In the genomic region with DNA sequence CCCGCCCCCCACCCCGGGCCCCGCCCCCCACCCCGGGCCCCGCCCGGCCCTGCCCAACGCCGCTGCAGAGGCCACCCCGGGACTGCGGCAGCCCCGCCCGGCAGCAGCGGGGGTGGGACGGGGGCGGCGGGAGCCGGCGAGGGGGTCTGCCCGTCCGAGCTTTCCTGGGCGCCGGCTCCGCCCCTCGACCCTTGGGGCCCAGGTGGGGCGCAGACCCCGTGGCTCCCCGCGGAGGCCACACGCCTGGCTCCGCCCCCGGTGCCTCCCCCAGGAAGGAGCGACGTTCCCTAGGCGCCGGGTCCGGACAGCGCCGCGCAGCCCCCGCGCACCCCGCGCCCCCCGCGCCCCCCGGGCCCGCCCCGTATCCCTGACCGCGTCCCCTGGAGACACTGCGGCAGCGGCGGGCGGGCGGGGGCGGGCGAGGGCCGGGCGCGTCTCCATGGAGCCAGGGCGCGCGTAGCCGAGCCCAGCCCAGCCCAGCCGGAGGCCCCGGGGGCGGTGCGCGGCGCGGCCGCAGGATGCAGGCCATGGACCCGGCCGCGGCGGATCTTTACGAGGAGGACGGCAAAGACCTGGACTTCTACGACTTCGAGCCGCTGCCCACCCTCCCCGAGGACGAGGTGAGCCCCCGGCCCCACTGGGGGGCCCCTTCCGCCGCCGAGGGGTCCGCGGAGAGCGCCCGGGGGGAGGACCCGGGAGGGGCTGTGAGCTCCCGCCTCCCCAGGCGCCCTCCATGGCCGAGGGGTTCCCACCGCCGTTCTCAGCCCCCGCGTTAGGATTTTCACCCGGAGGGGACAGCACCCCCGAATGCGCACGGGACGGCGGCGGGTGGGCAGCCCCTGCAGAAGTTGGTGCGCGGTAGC, we compare ENCODE assay signal across 8 cellular contexts. TPM values are rescaled to one million over a fixed set of nuclear protein-coding genes. Genes with fewer than 3 reads are reported as not detected.
DNase-seq lines count a peak whose midpoint lies in the region; ATAC-seq and TF ChIP-seq lines count a peak whose summit lies in the region.

KNDC1 (plus strand) TSS at position 270 of the 863 bp plus-strand sequence; CDS start at position 519, 249 bp downstream.

- H3K27ac Mint-ChIP-seq in naive thymus-derived CD4-positive, alpha-beta T cell, result no peak within 1 kb of the TSS

- H3K27me3 Mint-ChIP-seq in naive thymus-derived CD4-positive, alpha-beta T cell, result peaks cover 13 to 21% (median 16%) of the 10 kb centered on the region in 5 donors

- H3K36me3 ChIP-seq in esophagus muscularis mucosa, result no peaks in the 10 kb centered on the region
- H3K36me3 ChIP-seq in naive thymus-derived CD4-positive, alpha-beta T cell (ENCODE audit: control insufficient read depth in 2 of 3, insufficient read depth in 3 of 3, low read length in 3 of 3), result no peaks in the 10 kb centered on the region

- no peaks in the 10 kb centered on the region for H3K9me3 Mint-ChIP-seq in naive thymus-derived CD4-positive, alpha-beta T cell

- no peak for TF ChIP-seq EP300 in esophagus muscularis mucosa (IDR thresholded peaks at IDR 0.05)

- no peaks in the 10 kb centered on the region for H3K4me1 Mint-ChIP-seq in naive thymus-derived CD4-positive, alpha-beta T cell

- intact Hi-C loops in esophagus muscularis mucosa (cut with DNase I), result no loop called here
- intact Hi-C loops in naive thymus-derived CD4-positive, alpha-beta T cell (cut with micrococcal nuclease), result no loop called here

- POLR2A ChIA-PET in naive thymus-derived CD4-positive, alpha-beta T cell (lab: Charles Lee), result interaction anchor here (0.6 kb wide), 1 partner anchor 121 kb away, joined by 4 read pairs; no protein-coding TSS in a partner anchor

- 0% methylated on average over 13 of the region's 108 CpGs for WGBS in esophagus muscularis mucosa

- TF ChIP-seq CTCF in esophagus muscularis mucosa (IDR thresholded peaks at IDR 0.05), result no peak

- peak; percentile 35 for DNase-seq in G401 (ENCODE audit: low spot score)
- DNase-seq in RPMI7951 (ENCODE audit: low read depth), result peak; percentile 32
- no peak for DNase-seq in esophagus muscularis mucosa (ENCODE audit: extremely low spot score)
- peak in 1 of 9 donors; percentile 33 for DNase-seq in naive thymus-derived CD4-positive, alpha-beta T cell

- no peaks in the 10 kb centered on the region for H3K36me3 Mint-ChIP-seq in naive thymus-derived CD4-positive, alpha-beta T cell

- peak within 1 kb of the TSS in 7 of 10 donors; percentile 19 to 78 (median 42) for H3K4me3 Mint-ChIP-seq in naive thymus-derived CD4-positive, alpha-beta T cell

- H3K27me3 ChIP-seq in esophagus muscularis mucosa, result peaks cover 0 to 69% (median 6%) of the 10 kb centered on the region in 4 donors
- H3K27me3 ChIP-seq in naive thymus-derived CD4-positive, alpha-beta T cell (ENCODE audit: control insufficient read depth in 2 of 2, insufficient read depth in 2 of 2, low read length in 2 of 2), result no peaks in the 10 kb centered on the region

- H3K27ac ChIP-seq in esophagus muscularis mucosa (replicated peaks in 1 of 4), result no peak within 1 kb of the TSS
- no peak within 1 kb of the TSS for H3K27ac ChIP-seq in naive thymus-derived CD4-positive, alpha-beta T cell (ENCODE audit: low read depth, low read length)

- peak within 1 kb of the TSS; percentile 57 to 67 (median 60) for H3K4me3 ChIP-seq in esophagus muscularis mucosa
- no peak within 1 kb of the TSS for H3K4me3 ChIP-seq in naive thymus-derived CD4-positive, alpha-beta T cell (ENCODE audit: low read length)

- H3K4me1 ChIP-seq in esophagus muscularis mucosa, result peaks cover 11 to 35% (median 22%) of the 10 kb centered on the region in 4 donors
- peaks cover 4 to 8% of the 10 kb centered on the region in 2 donors for H3K4me1 ChIP-seq in naive thymus-derived CD4-positive, alpha-beta T cell (ENCODE audit: control insufficient read depth in 2 of 2, insufficient read depth in 2 of 2, low read length in 2 of 2)

- no peak for TF ChIP-seq POLR2A in esophagus muscularis mucosa (IDR thresholded peaks at IDR 0.05; ENCODE audit: low read depth)

- CTCF ChIA-PET in naive thymus-derived CD4-positive, alpha-beta T cell (lab: Charles Lee), result no interaction called here

- no peaks in the 10 kb centered on the region for H3K9me3 ChIP-seq in esophagus muscularis mucosa
- no peaks in the 10 kb centered on the region for H3K9me3 ChIP-seq in naive thymus-derived CD4-positive, alpha-beta T cell (ENCODE audit: control insufficient read depth in 2 of 3, low read length in 3 of 3)

- peak; percentile 72 for ATAC-seq in naive thymus-derived CD4-positive, alpha-beta T cell
- no peak for ATAC-seq in GM18517 (IDR thresholded peaks at IDR 0.05; ENCODE audit: unreplicated experiment)
- no peak for ATAC-seq in GM19452 (IDR thresholded peaks at IDR 0.05; ENCODE audit: unreplicated experiment)
- ATAC-seq in HG02973 (IDR thresholded peaks at IDR 0.05; ENCODE audit: unreplicated experiment), result no peak
- ATAC-seq in HG03097 (IDR thresholded peaks at IDR 0.05; ENCODE audit: low FRiP score, unreplicated experiment), result no peak

- in situ Hi-C loops in G401 (cut with HindIII; ENCODE audit: low sequenced_read_pairs), result loop anchor here (10.0 kb wide), 1 partner anchor 105 kb away; no protein-coding TSS in a partner anchor

RNA-seq across cellular contexts. Expression of gene KNDC1, which starts in this region (rescaled TPM):
- total RNA-seq in G401 (2014; rRNA removed; shearing (Covaris generic)), result 0.47 and 4.0 TPM in 2 replicates
- not detected in 2 replicates for total RNA-seq in RPMI7951 (2014; rRNA removed; shearing (Covaris generic))
- 1 to 10 TPM in 2 of 4 donors, under 1 TPM in 2; 0.42 to 1.7 (median 0.95) TPM for total RNA-seq in esophagus muscularis mucosa
- 1 to 10 TPM in 1 of 5 experiments, under 1 TPM in 3, not detected in 1; 0.05 to 3.6 (median 0.60) TPM for total RNA-seq in naive thymus-derived CD4-positive, alpha-beta T cell
- not detected for polyA plus RNA-seq in naive thymus-derived CD4-positive, alpha-beta T cell

Comparison
In these comparisons a context has a peak if more than half of its experiments do, and no peak if none do; other contexts are left out.
1. Peak in DNase-seq in RPMI7951; RNA of the gene not detected or under 1 TPM.